Comparison of ENCODE assay signal across 1 cellular context in genomic region chr12:16165506-16165905, GRCh38.
TF ChIP-seq lines count a peak whose summit lies in the region.

No MANE protein-coding gene starts in this region.

TF ChIP-seq in GM23338, 12 proteins besides CTCF, POLR2A, EP300 and RAD21 (continued from another document):
- TF ChIP-seq REST (IDR thresholded peaks at IDR 0.05; ENCODE audit: unreplicated experiment) (no peak), CREB1 (CRISPR knock-in tag; IDR thresholded peaks at IDR 0.05; ENCODE audit: low read depth) (no peak)
